ENCODE assay signal across 16 cellular contexts in the genomic region with DNA sequence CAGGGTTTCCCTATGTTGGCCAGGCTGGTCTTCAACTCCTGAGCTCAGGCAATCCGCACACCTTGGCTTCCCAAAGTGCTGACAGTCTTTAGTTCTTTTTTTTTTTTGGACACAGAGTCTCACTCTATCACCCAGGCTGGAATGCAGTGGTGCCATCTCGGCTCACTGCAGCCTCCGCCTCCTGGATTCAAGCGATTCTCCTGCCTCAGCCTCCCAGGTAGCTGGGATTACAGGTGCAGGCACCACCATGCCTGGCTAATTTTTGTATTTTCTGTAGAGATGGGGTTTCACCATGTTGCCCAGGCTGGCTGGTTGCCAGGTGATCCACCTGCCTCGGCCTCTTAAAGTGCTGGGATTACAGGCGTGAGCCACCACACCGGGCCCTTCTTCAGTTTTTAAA. TPM values are rescaled to one million over a fixed set of nuclear protein-coding genes. Genes with fewer than 3 reads are reported as not detected.
"Had no signal": no experiment of that assay in that cellular context is flagged by ENCODE, and none has a peak within 500 bp of the region (broad histone marks: within the 10 kb centered on the region; RNA-seq: fewer than 3 reads in every experiment).

No MANE protein-coding gene starts in this region.

RNA-seq across cellular contexts. Expression of gene R3HDML, which starts 9.1 kb away (rescaled TPM):
- total RNA-seq: dermis microvascular lymphatic vessel endothelial cell, kidney, left cardiac atrium, left ventricle myocardium inferior, lower lobe of right lung, mesothelial cell of epicardium, mucosa of gallbladder, myocyte, omental fat pad, psoas muscle, right lobe of liver, subcutaneous adipose tissue, tibial nerve, ureter had no signal
- polyA plus RNA-seq: esophagus, hepatocyte, psoas muscle had no signal

RNA-seq across cellular contexts. Expression of gene HNF4A, which starts 27.8 kb away (rescaled TPM):
- total RNA-seq: dermis microvascular lymphatic vessel endothelial cell, left cardiac atrium, left ventricle myocardium inferior, myocyte, omental fat pad, subcutaneous adipose tissue, tibial nerve, ureter had no signal
